10 cellular contexts compared by ENCODE assay signal in genomic region chr19:18503971-18504885, GRCh38. TPM values are rescaled to one million over a fixed set of nuclear protein-coding genes. Genes with fewer than 3 reads are reported as not detected.
A peak's percentile ranks its signal among the peaks of the same experiment; 100 is the strongest.
DNase-seq lines count a peak whose midpoint lies in the region; ATAC-seq, FAIRE-seq and TF ChIP-seq lines count a peak whose summit lies in the region.
"Had no signal": no experiment of that assay in that cellular context is flagged by ENCODE, and none has a peak within 500 bp of the region (broad histone marks: within the 10 kb centered on the region; RNA-seq: fewer than 3 reads in every experiment).

No MANE protein-coding gene starts in this region.

- H3K18ac ChIP-seq in H1 (ENCODE audit: extremely low read depth, low read length) = no peak overlapping the region

- no peak overlapping the region for H2BK20ac ChIP-seq in H1 (ENCODE audit: low read length)

- TF ChIP-seq POLR2A in H1 (IDR thresholded peaks at IDR 0.05; ENCODE audit: control extremely low read depth in 1 of 2, low read depth in 2 of 2, low read length in 2 of 2) = no peak

- no peak overlapping the region for H3K27ac ChIP-seq in H1 (ENCODE audit: low read depth, low read length)

- H3K27me3 Mint-ChIP-seq in progenitor cell of endocrine pancreas = no peaks in the 10 kb centered on the region
- H3K27me3 Mint-ChIP-seq: memory B cell; stimulated activated naive CD8-positive, alpha-beta T cell treated with anti-CD3 and anti-CD28 coated beads, Interleukin-15, Interleukin-2, amounts not matched to agents 100 ng/mL and 50 ng/mL, for 24 hours had no signal

- no peaks in the 10 kb centered on the region for H3K36me3 Mint-ChIP-seq in progenitor cell of endocrine pancreas (ENCODE audit: insufficient read depth)

- no peaks in the 10 kb centered on the region for H3K27me3 ChIP-seq in H1 (replicated peaks in 1 of 4; ENCODE audit: control insufficient read depth in 3 of 4, extremely low read depth in 1 of 4, insufficient read depth in 3 of 4, low read length in 3 of 4)

- no peak overlapping the region for H3K14ac ChIP-seq in H1 (ENCODE audit: insufficient read length)

- POLR2A ChIA-PET in H1 (lab: Charles Lee; ENCODE audit: partially characterized antibody) = interaction anchor here (0.7 to 1.3 kb wide), 3 partner anchors 10 to 341 kb away, joined by 3 read pairs; no protein-coding TSS in a partner anchor

- H2BK15ac ChIP-seq in H1 (ENCODE audit: low read length) = no peak overlapping the region

- H2AFZ ChIP-seq in H1 (ENCODE audit: low read length) = no peak overlapping the region

- H2AK5ac ChIP-seq in H1 (ENCODE audit: low read depth, low read length) = no peak overlapping the region

- no peak for FAIRE-seq in H1 (lab: Jason Lieb, UNC)

- no peak overlapping the region for H3K56ac ChIP-seq in H1 (replicated peaks; ENCODE audit: insufficient read length, low read depth, low read length)

- ATAC-seq in GM18907 (IDR thresholded peaks at IDR 0.05; ENCODE audit: unreplicated experiment) (peak; percentile 64), HG03159 (IDR thresholded peaks at IDR 0.05; ENCODE audit: unreplicated experiment) (no peak), GM21447 (IDR thresholded peaks at IDR 0.05; ENCODE audit: unreplicated experiment) (no peak)

- no peak overlapping the region; the same call in 1 of the 2 replicates for H4K8ac ChIP-seq in H1 (ENCODE audit: extremely low read depth, insufficient read depth, low read length)

- no peak overlapping the region for H4K5ac ChIP-seq in H1 (ENCODE audit: insufficient read length, low read depth, low read length)

- peaks cover 0 to 63% of the 10 kb centered on the region in 2 experiments; a peak in 3 of 4 replicates for H3K79me2 ChIP-seq in H1 (ENCODE audit: control insufficient read depth in 1 of 2, insufficient read depth in 2 of 2, low read length in 2 of 2)

- H3K4me3 ChIP-seq in H1 (ENCODE audit: extremely low read depth in 1 of 4, insufficient read depth in 2 of 4, low read depth in 3 of 4, low read length in 4 of 4) = no peak overlapping the region

- H2BK12ac ChIP-seq in H1 (ENCODE audit: low read depth, low read length) = no peak overlapping the region

- peak; percentile 88 for DNase-seq in HK-2 (ENCODE audit: unreplicated experiment)
- no peak for DNase-seq in H1 (ENCODE audit: low read depth in 1 of 2, low spot score in 2 of 2)
- DNase-seq in progenitor cell of endocrine pancreas (ENCODE audit: low spot score, unreplicated experiment) = no peak
- no peak for DNase-seq in NCI-H69 (lab: John Stamatoyannopoulos, UW)
- DNase-seq in hepatic stellate cell (ENCODE audit: low spot score) = no peak

- no peak overlapping the region for H3K4me2 ChIP-seq in H1 (ENCODE audit: insufficient read depth in 1 of 2, low read depth in 2 of 2, low read length in 2 of 2)

- H3K4me1 ChIP-seq in H1 (replicated peaks in 1 of 4; ENCODE audit: control insufficient read depth in 3 of 4, insufficient read depth in 4 of 4, low read length in 3 of 4) = no peaks in the 10 kb centered on the region; a peak in 1 of 7 replicates

- no peak overlapping the region for H3K23ac ChIP-seq in H1 (ENCODE audit: insufficient read length)

- CTCF ChIA-PET in H1 (lab: Charles Lee; ENCODE audit: partially characterized antibody) = interaction anchor here (0.6 to 32.9 kb wide), 12 partner anchors 13 to 249 kb away, joined by 3 to 458 read pairs (median 4); partner anchors contain the start of gene FKBP8

- H4K20me1 ChIP-seq in H1 (replicated peaks in 1 of 2; ENCODE audit: control insufficient read depth in 1 of 2, insufficient read depth in 2 of 2, low read length in 2 of 2) = peaks cover 14 to 53% of the 10 kb centered on the region in 2 experiments

- peaks cover 34% of the 10 kb centered on the region for H3K4me1 Mint-ChIP-seq in progenitor cell of endocrine pancreas (ENCODE audit: low read depth)

- TF ChIP-seq CTCF in H1 (IDR thresholded peaks at IDR 0.05; ENCODE audit: control extremely low read depth in 1 of 3, insufficient read depth in 1 of 3, low read depth in 1 of 3, low read length in 3 of 3) (no peak), progenitor cell of endocrine pancreas (IDR thresholded peaks at IDR 0.05; ENCODE audit: unreplicated experiment) (no peak)

- no peak overlapping the region for H4K91ac ChIP-seq in H1 (replicated peaks; ENCODE audit: insufficient read length, low read length)

- H3K4me3 Mint-ChIP-seq in progenitor cell of endocrine pancreas (ENCODE audit: low read depth) = peak overlapping the region; percentile 12
- H3K4me3 Mint-ChIP-seq: memory B cell; stimulated activated naive CD8-positive, alpha-beta T cell treated with anti-CD3 and anti-CD28 coated beads, Interleukin-15, Interleukin-2, amounts not matched to agents 100 ng/mL and 50 ng/mL, for 24 hours had no signal

- H3K9ac ChIP-seq in H1 (replicated peaks in 1 of 4; ENCODE audit: extremely low read depth in 1 of 4, low read depth in 3 of 4, low read length in 3 of 4) = no peak overlapping the region

- TF ChIP-seq EP300 in H1 (IDR thresholded peaks at IDR 0.05; ENCODE audit: borderline replicate concordance in 1 of 2, low read depth in 2 of 2, low read length in 2 of 2) = no peak

- H2BK5ac ChIP-seq in H1 (ENCODE audit: low read depth, low read length) = peak overlapping the region; percentile 26; the same call in 1 of the 2 replicates

- peak overlapping the region; percentile 73 for H3K27ac Mint-ChIP-seq in progenitor cell of endocrine pancreas
- H3K27ac Mint-ChIP-seq: memory B cell had no signal

- 84% methylated on average over 20 of the region's 20 CpGs; no CpG with 5 or more reads in 1 of the 2 experiments for WGBS in H1 (ENCODE audit: extremely low coverage in 1 of 2, insufficient coverage in 1 of 2, insufficient read length in 1 of 2, insufficient replicate concordance in 2 of 2, low coverage in 1 of 2, low lambda C conversion rate in 2 of 2, missing lambda C conversion rate in 1 of 2), 2 experiments

- H3K4ac ChIP-seq in H1 (replicated peaks; ENCODE audit: insufficient read length, low read depth, low read length) = no peak overlapping the region

- no peak for TF ChIP-seq RAD21 in H1 (IDR thresholded peaks at IDR 0.05 in 1 of 2, conservative IDR thresholded peaks at IDR 0.05 in 1 of 2; ENCODE audit: low read depth in 2 of 2, low read length in 2 of 2)

- H3K9me3 Mint-ChIP-seq in progenitor cell of endocrine pancreas (ENCODE audit: low read depth) = no peaks in the 10 kb centered on the region
- H3K9me3 Mint-ChIP-seq: memory B cell; stimulated activated naive CD8-positive, alpha-beta T cell treated with anti-CD3 and anti-CD28 coated beads, Interleukin-15, Interleukin-2, amounts not matched to agents 100 ng/mL and 50 ng/mL, for 24 hours had no signal

- no peaks in the 10 kb centered on the region for H3K36me3 ChIP-seq in H1 (ENCODE audit: control insufficient read depth in 2 of 4, insufficient read depth in 4 of 4, low read length in 3 of 4)

- H3K23me2 ChIP-seq in H1 (ENCODE audit: low read depth, low read length) = no peaks in the 10 kb centered on the region

- H2BK120ac ChIP-seq in H1 (replicated peaks; ENCODE audit: low read depth, low read length) = no peak overlapping the region

- no peaks in the 10 kb centered on the region for H3K9me3 ChIP-seq in H1 (ENCODE audit: insufficient read depth in 2 of 2, low read depth in 1 of 2, low read length in 1 of 2)

- H3K79me1 ChIP-seq in H1 (ENCODE audit: low read depth, low read length) = peaks cover 27% of the 10 kb centered on the region

TF ChIP-seq in H1, 55 proteins besides CTCF, POLR2A, EP300 and RAD21 (continues in another document):
- TF ChIP-seq BCL11A (IDR thresholded peaks at IDR 0.05; ENCODE audit: low read depth in 2 of 2, low read length in 2 of 2) (no peak), YY1 (IDR thresholded peaks at IDR 0.05; ENCODE audit: low read depth, low read length) (no peak), NRF1 (IDR thresholded peaks at IDR 0.05; ENCODE audit: low read depth, low read length) (no peak), CREB1 (IDR thresholded peaks at IDR 0.05) (no peak), BACH1 (IDR thresholded peaks at IDR 0.05; ENCODE audit: low read length) (no peak), TEAD4 (IDR thresholded peaks at IDR 0.05; ENCODE audit: low read depth, low read length) (no peak), TAF7 (optimal IDR thresholded peaks at IDR 0.05; ENCODE audit: borderline replicate concordance, low read depth, low read length) (no peak), HDAC2 (IDR thresholded peaks at IDR 0.05; ENCODE audit: borderline replicate concordance in 1 of 2, low read depth in 2 of 2, low read length in 2 of 2) (no peak)

RNA-seq across cellular contexts. Expression of gene ELL, which starts 17.6 kb away (rescaled TPM):
- 10.2 and 10.5 TPM in 2 replicates for total RNA-seq in H1 (2021; fragmentation: NEBNext Ultra II Directional; extraction: Animal tissue kit (Norgen Biotek cat#: 25700))
- polyA plus RNA-seq in H1 (2011; rRNA removed) = 5.2 and 8.8 TPM in 2 replicates
- 6.5 TPM for polyA plus RNA-seq in H1 (2011; cell fraction: cytosol; rRNA removed)
- 12.6 TPM for polyA plus RNA-seq in H1 (2011; cell fraction: nucleus; rRNA removed)
- polyA plus RNA-seq in H1 (2012, experiment 1 of 2) = 4.6 to 7.6 TPM (median 7.4 TPM) in 4 replicates
- 6.4 TPM for polyA plus RNA-seq in H1 (2012, experiment 2 of 2)
- polyA plus RNA-seq in H1 (2013, experiment 1 of 2) = 5.6 TPM
- polyA plus RNA-seq in H1 (2013, experiment 2 of 2) = 6.2 TPM
- 3.6 and 5.4 TPM in 2 replicates for polyA minus RNA-seq in H1 (2011; rRNA and poly(A)+ RNA removed)
- 6.4 TPM for polyA minus RNA-seq in H1 (2011; cell fraction: cytosol; rRNA and poly(A)+ RNA removed)
- polyA minus RNA-seq in H1 (2011; cell fraction: nucleus; rRNA and poly(A)+ RNA removed) = 10.7 TPM
- 13.8 and 15.5 TPM in 2 replicates for total RNA-seq in progenitor cell of endocrine pancreas

RNA-seq across cellular contexts. Expression of gene FKBP8, which starts 39.1 kb away (rescaled TPM):
- 264 and 273 TPM in 2 replicates for total RNA-seq in H1 (2021; fragmentation: NEBNext Ultra II Directional; extraction: Animal tissue kit (Norgen Biotek cat#: 25700))
- 309 and 441 TPM in 2 replicates for polyA plus RNA-seq in H1 (2011; rRNA removed)
- polyA plus RNA-seq in H1 (2011; cell fraction: cytosol; rRNA removed) = 383 TPM
- 364 TPM for polyA plus RNA-seq in H1 (2011; cell fraction: nucleus; rRNA removed)
- 208 to 378 TPM (median 354 TPM) in 4 replicates for polyA plus RNA-seq in H1 (2012, experiment 1 of 2)
- polyA plus RNA-seq in H1 (2012, experiment 2 of 2) = 339 TPM
- 164 TPM for polyA plus RNA-seq in H1 (2013, experiment 1 of 2)
- 163 TPM for polyA plus RNA-seq in H1 (2013, experiment 2 of 2)
- 84.8 and 104 TPM in 2 replicates for polyA minus RNA-seq in H1 (2011; rRNA and poly(A)+ RNA removed)
- polyA minus RNA-seq in H1 (2011; cell fraction: cytosol; rRNA and poly(A)+ RNA removed) = 178 TPM
- polyA minus RNA-seq in H1 (2011; cell fraction: nucleus; rRNA and poly(A)+ RNA removed) = 121 TPM
- total RNA-seq in progenitor cell of endocrine pancreas = 216 and 220 TPM in 2 replicates

RNA-seq across cellular contexts. Expression of gene KXD1, which starts 53.4 kb away (rescaled TPM):
- total RNA-seq in H1 (2021; fragmentation: NEBNext Ultra II Directional; extraction: Animal tissue kit (Norgen Biotek cat#: 25700)) = 113 and 115 TPM in 2 replicates
- 267 and 305 TPM in 2 replicates for polyA plus RNA-seq in H1 (2011; rRNA removed)
- polyA plus RNA-seq in H1 (2011; cell fraction: cytosol; rRNA removed) = 232 TPM
- polyA plus RNA-seq in H1 (2011; cell fraction: nucleus; rRNA removed) = 245 TPM
- polyA plus RNA-seq in H1 (2012, experiment 1 of 2) = 126 to 174 TPM (median 161 TPM) in 4 replicates
- polyA plus RNA-seq in H1 (2012, experiment 2 of 2) = 190 TPM
- 119 TPM for polyA plus RNA-seq in H1 (2013, experiment 1 of 2)
- 117 TPM for polyA plus RNA-seq in H1 (2013, experiment 2 of 2)
- polyA minus RNA-seq in H1 (2011; rRNA and poly(A)+ RNA removed) = 123 and 134 TPM in 2 replicates
- 108 TPM for polyA minus RNA-seq in H1 (2011; cell fraction: cytosol; rRNA and poly(A)+ RNA removed)
- 57.9 TPM for polyA minus RNA-seq in H1 (2011; cell fraction: nucleus; rRNA and poly(A)+ RNA removed)
- 77.7 and 82.8 TPM in 2 replicates for total RNA-seq in progenitor cell of endocrine pancreas
